23 cellular contexts compared by ENCODE assay signal in genomic region chr1:67680486-67680885, GRCh38. TPM values are rescaled to one million over a fixed set of nuclear protein-coding genes. Genes with fewer than 3 reads are reported as not detected.
DNase-seq lines count a peak whose midpoint lies in the region; ATAC-seq and TF ChIP-seq lines count a peak whose summit lies in the region.
"Had no signal": no experiment of that assay in that cellular context is flagged by ENCODE, and none has a peak within 500 bp of the region (broad histone marks: within the 10 kb centered on the region; RNA-seq: fewer than 3 reads in every experiment).

No MANE protein-coding gene starts in this region.

- peak overlapping the region; percentile 28 for H3K27ac Mint-ChIP-seq in HFFc6
- H3K27ac Mint-ChIP-seq: CD4-positive, alpha-beta T cell had no signal

- H3K27me3 Mint-ChIP-seq in HFFc6 (ENCODE audit: insufficient read depth) = peaks cover 1% of the 10 kb centered on the region; the same call in 1 of the 2 replicates
- H3K27me3 Mint-ChIP-seq: CD4-positive, alpha-beta T cell had no signal

- DNase-seq in ELR (ENCODE audit: low read depth) = peak; percentile 77
- no peak for DNase-seq in HFFc6
- DNase-seq in RKO (ENCODE audit: low spot score) = peak; percentile 58
- no peak for DNase-seq in epithelial cell of prostate (ENCODE audit: low read depth, low spot score)
- DNase-seq in effector CD4-positive, alpha-beta T cell = no peak
- DNase-seq in effector memory CD4-positive, alpha-beta T cell = no peak
- DNase-seq in DMS79 (lab: John Stamatoyannopoulos, UW) = no peak
- DNase-seq: CD4-positive, alpha-beta T cell; COR-L47; GDM1; KBM-7; MV-4-11; NCI-H1105 treated with DMSO at 0.1 percent for 48 hours; NCI-H2081; NCI-H2171; NCI-H524 treated with DMSO at 0.1 percent for 48 hours; SIG-M5; SK-N-SH had no signal

- no peaks in the 10 kb centered on the region for H3K36me3 ChIP-seq in effector memory CD4-positive, alpha-beta T cell (ENCODE audit: control insufficient read depth, insufficient read depth, low read length)
- H3K36me3 ChIP-seq: BLaER1 had no signal

- no peak for ATAC-seq in HG02981 (IDR thresholded peaks at IDR 0.05; ENCODE audit: unreplicated experiment)
- ATAC-seq: HepG2 had no signal

- H3K4me3 ChIP-seq in effector memory CD4-positive, alpha-beta T cell (ENCODE audit: insufficient read depth, low read depth, low read length, poor library complexity, severe bottlenecking) = no peak overlapping the region
- H3K4me3 ChIP-seq: BLaER1 had no signal

- H3K4me1 ChIP-seq in effector memory CD4-positive, alpha-beta T cell (ENCODE audit: control insufficient read depth, insufficient read depth, low read length, poor library complexity, severe bottlenecking) = peaks cover 6% of the 10 kb centered on the region

- no peak for TF ChIP-seq CTCF in HFFc6 (IDR thresholded peaks at IDR 0.05)

- no peak overlapping the region for H3K4me3 Mint-ChIP-seq in HFFc6
- H3K4me3 Mint-ChIP-seq: CD4-positive, alpha-beta T cell had no signal

- peak overlapping the region; percentile 100 for H3K27ac ChIP-seq in epithelial cell of prostate
- H3K27ac ChIP-seq in effector memory CD4-positive, alpha-beta T cell (ENCODE audit: insufficient read depth, low read length, poor library complexity, severe bottlenecking) = no peak overlapping the region
- H3K27ac ChIP-seq: BLaER1, HL-60, RWPE1 had no signal

- H3K9me3 Mint-ChIP-seq in HFFc6 = no peaks in the 10 kb centered on the region
- H3K9me3 Mint-ChIP-seq: CD4-positive, alpha-beta T cell had no signal

- peaks cover 63% of the 10 kb centered on the region for H3K4me1 Mint-ChIP-seq in HFFc6 (ENCODE audit: low read depth)

- H3K9me3 ChIP-seq in effector memory CD4-positive, alpha-beta T cell (ENCODE audit: control insufficient read depth, low read length) = no peaks in the 10 kb centered on the region
- H3K9me3 ChIP-seq: BLaER1, SK-N-SH had no signal

- H3K36me3 Mint-ChIP-seq in HFFc6 (ENCODE audit: low read depth) = peaks cover 6% of the 10 kb centered on the region; the same call in 1 of the 2 replicates

- H3K27me3 ChIP-seq in effector memory CD4-positive, alpha-beta T cell (replicated peaks; ENCODE audit: control insufficient read depth, insufficient read depth, low read length, poor library complexity, severe bottlenecking) = no peaks in the 10 kb centered on the region
- H3K27me3 ChIP-seq: BLaER1 had no signal

RNA-seq across cellular contexts. Expression of gene GADD45A, which starts 4.5 kb away (rescaled TPM):
- total RNA-seq in HFFc6 (2021; fragmentation: NEBNext Ultra II Directional; extraction: Animal tissue kit (Norgen Biotek cat#: 25700)) = 10 to 100 TPM; 80.3 to 93.2 (median 83.8) TPM

Comparison
In these comparisons a context has a peak if more than half of its experiments do, and no peak if none do; other contexts are left out.
1. DNase-seq: peak in ELR (single experiment) and RKO (single experiment); none in HFFc6 (single experiment), epithelial cell of prostate (single experiment), effector CD4-positive, alpha-beta T cell (single experiment), effector memory CD4-positive, alpha-beta T cell (0 of 3) and DMS79 (single experiment).